Comparison of ENCODE assay signal across 9 cellular contexts in the genomic region with DNA sequence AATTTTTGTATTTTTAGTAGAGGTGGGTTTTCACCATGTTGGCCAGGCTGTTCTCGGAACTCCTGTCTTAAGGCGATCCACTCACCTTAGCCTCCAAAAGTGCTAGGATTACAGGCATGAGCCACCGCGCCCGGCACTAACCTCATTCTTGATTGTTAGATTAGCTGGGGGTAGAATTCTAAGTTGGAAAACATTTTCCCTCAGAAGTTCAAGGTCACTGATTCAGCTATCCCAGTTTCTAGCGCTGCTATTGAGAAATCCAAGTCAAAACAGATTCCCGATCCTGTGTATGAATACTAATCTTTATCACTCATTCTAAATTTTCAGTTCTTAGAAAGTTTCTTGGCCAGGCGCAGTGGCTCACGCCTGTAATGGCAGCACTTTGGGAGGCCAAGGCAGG. TPM values are rescaled to one million over a fixed set of nuclear protein-coding genes. Genes with fewer than 3 reads are reported as not detected.
"Had no signal": no experiment of that assay in that cellular context is flagged by ENCODE, and none has a peak within 500 bp of the region (broad histone marks: within the 10 kb centered on the region; RNA-seq: fewer than 3 reads in every experiment).

No MANE protein-coding gene starts in this region.

- H3K9ac ChIP-seq: GM23248 had no signal

- H3K27ac ChIP-seq: GM23248, HL-60 had no signal

- H3K36me3 ChIP-seq: HAP-1 had no signal

- H3K4me3 ChIP-seq: GM23248, HAP-1, K562 had no signal

- H3K9me3 ChIP-seq: HAP-1 had no signal

- ATAC-seq: HCT116, K562 had no signal

- H2AFZ ChIP-seq: GM23248 had no signal

- DNase-seq: GM23248, GOT3, H7, HFFc6, IMR-90 had no signal

- H3K4me1 ChIP-seq: HAP-1 had no signal

RNA-seq across cellular contexts. Expression of gene EFNA1, which starts 24.4 kb away (rescaled TPM):
- total RNA-seq: GM23248 had no signal
- polyA plus RNA-seq: GM23248 had no signal
